ENCODE assay signal across 9 cellular contexts in genomic region chr3:190862209-190863118, GRCh38. TPM values are rescaled to one million over a fixed set of nuclear protein-coding genes. Genes with fewer than 3 reads are reported as not detected.
DNase-seq lines count a peak whose midpoint lies in the region; ATAC-seq and TF ChIP-seq lines count a peak whose summit lies in the region.
"Had no signal": no experiment of that assay in that cellular context is flagged by ENCODE, and none has a peak within 500 bp of the region (broad histone marks: within the 10 kb centered on the region; RNA-seq: fewer than 3 reads in every experiment).

A gene with protein sequence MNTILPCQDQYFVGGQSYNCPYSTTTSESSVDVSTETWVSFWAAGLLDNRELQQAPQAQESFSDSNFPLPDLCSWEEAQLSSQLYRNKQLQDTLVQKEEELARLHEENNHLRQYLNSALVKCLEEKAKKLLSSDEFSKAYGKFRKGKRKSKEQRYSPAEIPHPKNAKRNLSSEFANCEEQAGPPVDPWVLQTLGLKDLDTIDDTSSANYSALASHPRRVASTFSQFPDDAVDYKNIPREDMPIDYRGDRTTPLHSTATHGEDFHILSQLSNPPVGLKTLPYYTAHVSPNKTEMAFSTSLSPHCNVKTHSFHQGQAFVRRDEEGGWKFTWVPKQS (minus strand): TSS chr3:190862694. CDS start chr3:190862615, 79 bp downstream.

- peak within 1 kb of the TSS; percentile 81 for H3K4me3 ChIP-seq in thoracic aorta

- no peaks in the 10 kb centered on the region for H3K9me3 ChIP-seq in thoracic aorta

- DNase-seq in NCI-H2081 (lab: John Stamatoyannopoulos, UW) (peak; percentile 43 to 53), NCI-H2081 treated with DMSO at 0.1 percent for 48 hours (lab: John Stamatoyannopoulos, UW) (no peak), NCI-H226 (peak; percentile 29), foreskin keratinocyte (peak in 1 of 2 donors; percentile 62), natural killer cell (no peak), thoracic aorta (ENCODE audit: low spot score) (peak; percentile 62)
- peak; percentile 34 for DNase-seq in activated T-helper 1 cell treated with anti-CD3 and anti-CD28 coated beads, Interleukin-12 subunit alpha, Interleukin-12 subunit beta, Interleukin-2, Interleukin-4 antibody, amounts not matched to agents 30 ng/mL and 10 ng/mL and 1 ng/mL, durations not matched to agents 14 hours and 24 hours and 36 hours (ENCODE audit: low spot score)
- DNase-seq: DND-41 had no signal

- no peaks in the 10 kb centered on the region for H3K36me3 ChIP-seq in thoracic aorta

- H3K4me3 Mint-ChIP-seq in activated T-helper 1 cell treated with anti-CD3 and anti-CD28 coated beads, Interleukin-12 subunit alpha, Interleukin-12 subunit beta, Interleukin-2, Interleukin-4 antibody, amounts not matched to agents 30 ng/mL and 10 ng/mL and 1 ng/mL, durations not matched to agents 14 hours and 24 hours and 36 hours, result peak within 1 kb of the TSS; percentile 59
- H3K4me3 Mint-ChIP-seq in natural killer cell, result peak within 1 kb of the TSS; percentile 37

- intact Hi-C loops in activated T-helper 1 cell treated with anti-CD3 and anti-CD28 coated beads, Interleukin-12 subunit alpha, Interleukin-12 subunit beta, Interleukin-2, Interleukin-4 antibody, amounts not matched to agents 30 ng/mL and 10 ng/mL and 1 ng/mL, durations not matched to agents 14 hours and 24 hours and 36 hours (cut with micrococcal nuclease), result no loop called here
- intact Hi-C loops in natural killer cell (cut with micrococcal nuclease), result no loop called here

- H3K36me3 Mint-ChIP-seq in activated T-helper 1 cell treated with anti-CD3 and anti-CD28 coated beads, Interleukin-12 subunit alpha, Interleukin-12 subunit beta, Interleukin-2, Interleukin-4 antibody, amounts not matched to agents 30 ng/mL and 10 ng/mL and 1 ng/mL, durations not matched to agents 14 hours and 24 hours and 36 hours (ENCODE audit: low read depth), result no peaks in the 10 kb centered on the region
- no peaks in the 10 kb centered on the region for H3K36me3 Mint-ChIP-seq in natural killer cell

- no peaks in the 10 kb centered on the region for H3K9me3 Mint-ChIP-seq in activated T-helper 1 cell treated with anti-CD3 and anti-CD28 coated beads, Interleukin-12 subunit alpha, Interleukin-12 subunit beta, Interleukin-2, Interleukin-4 antibody, amounts not matched to agents 30 ng/mL and 10 ng/mL and 1 ng/mL, durations not matched to agents 14 hours and 24 hours and 36 hours
- peaks cover 5 to 6% of the 10 kb centered on the region in 2 donors for H3K9me3 Mint-ChIP-seq in natural killer cell

- H3K27me3 ChIP-seq in foreskin keratinocyte (peaks cover 24% of the 10 kb centered on the region), thoracic aorta (replicated peaks; ENCODE audit: insufficient read depth) (no peaks in the 10 kb centered on the region)

- peaks cover 9% of the 10 kb centered on the region for H3K4me1 Mint-ChIP-seq in activated T-helper 1 cell treated with anti-CD3 and anti-CD28 coated beads, Interleukin-12 subunit alpha, Interleukin-12 subunit beta, Interleukin-2, Interleukin-4 antibody, amounts not matched to agents 30 ng/mL and 10 ng/mL and 1 ng/mL, durations not matched to agents 14 hours and 24 hours and 36 hours (ENCODE audit: low read depth)
- H3K4me1 Mint-ChIP-seq in natural killer cell, result no peaks in the 10 kb centered on the region

- H3K27ac ChIP-seq in foreskin keratinocyte (peak within 1 kb of the TSS; percentile 24), thoracic aorta (peak within 1 kb of the TSS; percentile 33 to 56)

- no peak within 1 kb of the TSS for H3K27ac Mint-ChIP-seq in activated T-helper 1 cell treated with anti-CD3 and anti-CD28 coated beads, Interleukin-12 subunit alpha, Interleukin-12 subunit beta, Interleukin-2, Interleukin-4 antibody, amounts not matched to agents 30 ng/mL and 10 ng/mL and 1 ng/mL, durations not matched to agents 14 hours and 24 hours and 36 hours
- H3K27ac Mint-ChIP-seq in natural killer cell, result no peak within 1 kb of the TSS

- peaks cover 38% of the 10 kb centered on the region for H3K27me3 Mint-ChIP-seq in activated T-helper 1 cell treated with anti-CD3 and anti-CD28 coated beads, Interleukin-12 subunit alpha, Interleukin-12 subunit beta, Interleukin-2, Interleukin-4 antibody, amounts not matched to agents 30 ng/mL and 10 ng/mL and 1 ng/mL, durations not matched to agents 14 hours and 24 hours and 36 hours (ENCODE audit: insufficient read depth)
- peaks cover 17 to 34% of the 10 kb centered on the region in 2 donors for H3K27me3 Mint-ChIP-seq in natural killer cell (ENCODE audit: low read depth in 2 of 2)

- H3K4me1 ChIP-seq in foreskin keratinocyte (no peaks in the 10 kb centered on the region), thoracic aorta (ENCODE audit: control insufficient read depth in 1 of 2, low read depth in 2 of 2) (no peaks in the 10 kb centered on the region)

- peak; percentile 94 for ATAC-seq in HG02571 (IDR thresholded peaks at IDR 0.05; ENCODE audit: unreplicated experiment)
- peak; percentile 98 for ATAC-seq in foreskin keratinocyte
- ATAC-seq in natural killer cell, result peak; percentile 32 to 55 (median 53)
- ATAC-seq in thoracic aorta (ENCODE audit: insufficient number of reproducible peaks, low FRiP score, low read depth), result peak; percentile 77

- TF ChIP-seq CTCF in foreskin keratinocyte (conservative IDR thresholded peaks at IDR 0.05), result no peak
- TF ChIP-seq CTCF in natural killer cell (IDR thresholded peaks at IDR 0.05), result no peak
- TF ChIP-seq CTCF in thoracic aorta (IDR thresholded peaks at IDR 0.05), result no peak

RNA-seq across cellular contexts. Expression of the gene that starts here (rescaled TPM):
- not detected in 2 replicates for total RNA-seq in activated T-helper 1 cell treated with anti-CD3 and anti-CD28 coated beads, Interleukin-12 subunit alpha, Interleukin-12 subunit beta, Interleukin-2, Interleukin-4 antibody, amounts not matched to agents 30 ng/mL and 10 ng/mL and 1 ng/mL, durations not matched to agents 14 hours and 24 hours and 36 hours
- total RNA-seq in foreskin keratinocyte (not detected in 2 replicates), natural killer cell (not detected), thoracic aorta (not detected)
- not detected in 2 replicates for polyA plus RNA-seq in foreskin keratinocyte

Comparison
In these comparisons a context has a peak if more than half of its experiments do, and no peak if none do; other contexts are left out.
1. DNase-seq: peak in NCI-H2081 (2 of 2) and NCI-H226 (single experiment); none in NCI-H2081 treated with DMSO at 0.1 percent for 48 hours (single experiment) and natural killer cell (single experiment).
2. Peak in DNase-seq in activated T-helper 1 cell treated with anti-CD3 and anti-CD28 coated beads, Interleukin-12 subunit alpha, Interleukin-12 subunit beta, Interleukin-2, Interleukin-4 antibody, amounts not matched to agents 30 ng/mL and 10 ng/mL and 1 ng/mL, durations not matched to agents 14 hours and 24 hours and 36 hours; RNA of the gene not detected or under 1 TPM.
3. Peak in ATAC-seq and H3K27ac ChIP-seq in foreskin keratinocyte; RNA of the gene not detected or under 1 TPM.
4. Peak in ATAC-seq in natural killer cell; RNA of the gene not detected or under 1 TPM.
5. Peak in DNase-seq, ATAC-seq, H3K4me3 ChIP-seq and H3K27ac ChIP-seq in thoracic aorta; RNA of the gene not detected or under 1 TPM.
6. Peak in every context shown above with its lines, with median percentiles within 50 percentile points of each other: ATAC-seq.